Comparison of ENCODE assay signal across 8 cellular contexts in the genomic region with DNA sequence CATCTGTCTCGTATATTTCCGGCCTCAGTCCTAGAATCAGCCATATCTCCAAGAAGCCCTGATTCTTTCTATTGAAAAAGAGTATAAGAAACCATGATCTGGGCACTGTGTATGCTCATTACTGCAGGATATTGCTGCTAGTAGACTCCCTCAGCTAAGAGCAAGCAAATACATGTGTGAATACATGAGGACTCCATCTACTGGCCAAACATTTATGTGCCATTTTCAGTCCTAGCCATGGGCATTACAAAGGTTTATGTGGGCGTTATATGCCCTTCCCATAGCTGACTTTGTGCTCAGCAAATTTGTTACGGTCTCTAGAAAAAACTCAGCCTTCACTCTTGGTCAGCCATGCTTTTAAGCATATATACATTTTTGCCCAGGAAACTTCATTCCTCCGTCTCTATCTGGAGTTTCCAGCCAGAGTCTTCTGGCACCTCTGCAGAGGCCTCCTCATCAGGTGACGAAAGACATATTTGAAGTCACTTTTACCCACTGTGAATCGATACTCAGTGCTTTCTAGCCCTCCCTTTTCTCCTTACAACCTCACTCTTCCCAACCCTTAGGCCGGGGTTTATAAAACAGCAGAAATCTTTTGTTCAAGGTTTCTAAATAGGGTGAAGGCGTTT.
DNase-seq lines count a peak whose midpoint lies in the region; FAIRE-seq and TF ChIP-seq lines count a peak whose summit lies in the region.

No MANE protein-coding gene starts in this region.

- TF ChIP-seq CTCF in C4-2B (conservative IDR thresholded peaks at IDR 0.05): peak; percentile 79

- peak; percentile 48 for FAIRE-seq in HTR-8/SVneo (lab: Jason Lieb, UNC)

- peak overlapping the region; percentile 55; the same call in 1 of the 2 replicates for H3K27ac ChIP-seq in C4-2B

- DNase-seq in HTR-8/SVneo (ENCODE audit: insufficient read length, low spot score): peak; percentile 45
- peak; percentile 70 for DNase-seq in OCI-M1 (lab: John Stamatoyannopoulos, UW)
- DNase-seq in glomerular visceral epithelial cell (ENCODE audit: extremely low spot score): peak; percentile 15
- DNase-seq in activated CD4-positive, alpha-beta T cell treated with anti-CD3 and anti-CD28 coated beads for 1 hour: no peak
- no peak for DNase-seq in iPS-NIHi7 (ENCODE audit: extremely low spot score)
- DNase-seq in GM19238 (ENCODE audit: insufficient read length, low spot score): no peak
- no peak for DNase-seq in stimulated activated CD4-positive, alpha-beta T cell treated with anti-CD3 and anti-CD28 coated beads, Interleukin-4, amount 100 ng/mL, for 24 hours

Comparison
In these comparisons a context has a peak if more than half of its experiments do, and no peak if none do; other contexts are left out.
1. DNase-seq: peak in HTR-8/SVneo (single experiment), OCI-M1 (single experiment) and glomerular visceral epithelial cell (single experiment); none in activated CD4-positive, alpha-beta T cell treated with anti-CD3 and anti-CD28 coated beads for 1 hour (single experiment), iPS-NIHi7 (single experiment), GM19238 (single experiment) and stimulated activated CD4-positive, alpha-beta T cell treated with anti-CD3 and anti-CD28 coated beads, Interleukin-4, amount 100 ng/mL, for 24 hours (single experiment).